16 cellular contexts compared by ENCODE assay signal in genomic region chr7:100191775-100192174, GRCh38.
A peak's percentile ranks its signal among the peaks of the same experiment; 100 is the strongest.
DNase-seq lines count a peak whose midpoint lies in the region; ATAC-seq and TF ChIP-seq lines count a peak whose summit lies in the region.
"Had no signal": no experiment of that assay in that cellular context is flagged by ENCODE, and none has a peak within 500 bp of the region (broad histone marks: within the 10 kb centered on the region; RNA-seq: fewer than 3 reads in every experiment).

No MANE protein-coding gene starts in this region.

- no peak for ATAC-seq in HG03571 (IDR thresholded peaks at IDR 0.05; ENCODE audit: unreplicated experiment)
- no peak for ATAC-seq in GM19324 (IDR thresholded peaks at IDR 0.05; ENCODE audit: low FRiP score, unreplicated experiment)

- H3K27me3 ChIP-seq in HL-60 (ENCODE audit: insufficient read depth, poor library complexity, severe bottlenecking), result no peaks in the 10 kb centered on the region
- H3K27me3 ChIP-seq: neural progenitor cell, SJCRH30 had no signal

- in situ Hi-C loops in GM13976 (cut with MboI; ENCODE audit: low sequenced_read_pairs, unreplicated experiment), result no loop called here

- no peak for TF ChIP-seq POLR2A in erythroblast (IDR thresholded peaks at IDR 0.05; ENCODE audit: low read length)

- H3K4me3 ChIP-seq in AG09309 (ENCODE audit: control insufficient read depth, low read depth, low read length), result no peak overlapping the region
- H3K4me3 ChIP-seq in HL-60 (replicated peaks; ENCODE audit: insufficient read depth, low read length), result no peak overlapping the region
- no peak overlapping the region for H3K4me3 ChIP-seq in fibroblast of pulmonary artery (replicated peaks; ENCODE audit: low read depth, low read length)
- H3K4me3 ChIP-seq: neural progenitor cell, SJCRH30 had no signal

- TF ChIP-seq CTCF in AG09309 (IDR thresholded peaks at IDR 0.05; ENCODE audit: control insufficient read depth, insufficient read depth, low read depth, low read length, missing control alignments) (no peak), HL-60 (IDR thresholded peaks at IDR 0.05; ENCODE audit: insufficient read depth, low read length) (no peak), fibroblast of pulmonary artery (IDR thresholded peaks at IDR 0.05; ENCODE audit: low read length, missing control alignments) (no peak), GM13976 (IDR thresholded peaks at IDR 0.05; ENCODE audit: borderline replicate concordance, control extremely low read depth, extremely low read depth, insufficient read depth, missing control alignments) (no peak)

- H3K27ac ChIP-seq in HL-60 (replicated peaks), result peak overlapping the region; percentile 3
- H3K27ac ChIP-seq: neural progenitor cell, SJCRH30 had no signal

- DNase-seq in AG09309 (ENCODE audit: low read depth), result peak; percentile 63
- DNase-seq in HL-60 (ENCODE audit: low read depth in 1 of 2, low spot score in 1 of 2), result peak; percentile 50 to 81
- DNase-seq in SKM-1 (lab: John Stamatoyannopoulos, UW; ENCODE audit: unreplicated experiment), result peak; percentile 36
- DNase-seq in fibroblast of pulmonary artery (ENCODE audit: low read depth), result peak; percentile 73
- DNase-seq in erythroblast (lab: John Stamatoyannopoulos, UW), result no peak
- no peak for DNase-seq in GM13976 (ENCODE audit: low spot score)
- DNase-seq: activated T-cell treated with anti-CD3 and anti-CD28 coated beads, Interleukin-2, amount 50 U/mL, for 48 hours; central memory CD4-positive, alpha-beta T cell; NCI-H1092 treated with DMSO at 0.1 percent for 48 hours; NCI-H510A; SJCRH30; stimulated activated CD4-positive, alpha-beta T cell treated with anti-CD3 and anti-CD28 coated beads, Interleukin-15, amount 100 ng/mL, for 24 hours; stimulated activated CD8-positive, alpha-beta memory T cell treated with anti-CD3 and anti-CD28 coated beads, Interleukin-4, amount 100 ng/mL, for 48 hours had no signal

Comparison
In these comparisons a context has a peak if more than half of its experiments do, and no peak if none do; other contexts are left out.
1. DNase-seq: peak in AG09309 (single experiment), HL-60 (2 of 2), SKM-1 (single experiment) and fibroblast of pulmonary artery (single experiment); none in erythroblast (0 of 2) and GM13976 (single experiment).